Comparison of ENCODE assay signal across 29 cellular contexts in genomic region chr14:68337279-68337678, GRCh38.
DNase-seq lines count a peak whose midpoint lies in the region; ATAC-seq, FAIRE-seq and TF ChIP-seq lines count a peak whose summit lies in the region.
"Had no signal": no experiment of that assay in that cellular context is flagged by ENCODE, and none has a peak within 500 bp of the region (broad histone marks: within the 10 kb centered on the region; RNA-seq: fewer than 3 reads in every experiment).

No MANE protein-coding gene starts in this region.

- H3K27ac ChIP-seq in BLaER1 treated with 17β-estradiol and CSF1 and Interleukin-3, amounts not matched to agents 10 nM and 100 nM = peak overlapping the region in 9 of 11 experiments; percentile 15 to 65 (median 48); a peak in 16 of 22 replicates
- H3K27ac ChIP-seq: breast epithelium, C4-2B, left ventricle myocardium inferior, ovary, Peyer's patch, transverse colon had no signal

- H3K9ac ChIP-seq in BLaER1 treated with 17β-estradiol and CSF1 and Interleukin-3, amounts not matched to agents 10 nM and 100 nM = peak overlapping the region in 6 of 11 experiments; percentile 23 to 48 (median 30); a peak in 10 of 22 replicates

- H3K9me3 ChIP-seq in BLaER1 treated with 17β-estradiol and CSF1 and Interleukin-3, amounts not matched to agents 10 nM and 100 nM (replicated peaks in 1 of 11) = peaks cover 0 to 15% (median 7%) of the 10 kb centered on the region in 11 experiments; a peak in 10 of 22 replicates
- H3K9me3 ChIP-seq: breast epithelium, left ventricle myocardium inferior, ovary, Peyer's patch, transverse colon had no signal

- H3K9me3 Mint-ChIP-seq in neural crest cell = no peaks in the 10 kb centered on the region
- H3K9me3 Mint-ChIP-seq: activated CD4-positive, alpha-beta memory T cell treated with anti-CD3 and anti-CD28 coated beads, Interleukin-2, amount 10 ng/mL, durations not matched to agents 7 days and 5 days; activated naive CD4-positive, alpha-beta T cell treated with anti-CD3 and anti-CD28 coated beads, Interleukin-2, amount 50 U/mL, for 24 hours; activated T-helper 17 cell treated with anti-CD3 and anti-CD28 coated beads, Interleukin-2, amount 50 U/mL, for 72 hours; naive thymus-derived CD4-positive, alpha-beta T cell had no signal

- H3K4me3 Mint-ChIP-seq in neural crest cell = no peak overlapping the region
- H3K4me3 Mint-ChIP-seq: activated CD4-positive, alpha-beta memory T cell treated with anti-CD3 and anti-CD28 coated beads, Interleukin-2, amount 10 ng/mL, durations not matched to agents 7 days and 5 days; activated naive CD4-positive, alpha-beta T cell treated with anti-CD3 and anti-CD28 coated beads, Interleukin-2, amount 50 U/mL, for 24 hours; activated T-helper 17 cell treated with anti-CD3 and anti-CD28 coated beads, Interleukin-2, amount 50 U/mL, for 72 hours; naive thymus-derived CD4-positive, alpha-beta T cell had no signal

- no peaks in the 10 kb centered on the region for H4K20me1 ChIP-seq in BLaER1 treated with 17β-estradiol and CSF1 and Interleukin-3, amounts not matched to agents 10 nM and 100 nM

- H3K36me3 Mint-ChIP-seq in neural crest cell (ENCODE audit: low read depth) = no peaks in the 10 kb centered on the region

- H3K4me2 ChIP-seq in BLaER1 treated with 17β-estradiol and CSF1 and Interleukin-3, amounts not matched to agents 10 nM and 100 nM = peak overlapping the region; percentile 65 to 87 (median 75)

- no peak for TF ChIP-seq CTCF in neural crest cell (conservative IDR thresholded peaks at IDR 0.05)

- no peaks in the 10 kb centered on the region for H3K27me3 Mint-ChIP-seq in neural crest cell (ENCODE audit: low read depth)
- H3K27me3 Mint-ChIP-seq: activated CD4-positive, alpha-beta memory T cell treated with anti-CD3 and anti-CD28 coated beads, Interleukin-2, amount 10 ng/mL, durations not matched to agents 7 days and 5 days; activated naive CD4-positive, alpha-beta T cell treated with anti-CD3 and anti-CD28 coated beads, Interleukin-2, amount 50 U/mL, for 24 hours; activated T-helper 17 cell treated with anti-CD3 and anti-CD28 coated beads, Interleukin-2, amount 50 U/mL, for 72 hours; IgD-negative memory B cell; naive thymus-derived CD4-positive, alpha-beta T cell had no signal

- H3K36me3 ChIP-seq in BLaER1 treated with 17β-estradiol and CSF1 and Interleukin-3, amounts not matched to agents 10 nM and 100 nM = no peaks in the 10 kb centered on the region
- H3K36me3 ChIP-seq: breast epithelium, left ventricle myocardium inferior, ovary, Peyer's patch, transverse colon had no signal

- DNase-seq in HTR-8/SVneo (ENCODE audit: insufficient read length, low spot score) (no peak), RPMI8226 (peak; percentile 3), neural crest cell (ENCODE audit: low read depth, low spot score) (no peak), NCI-H1436 treated with DMSO at 0.1 percent for 48 hours (lab: John Stamatoyannopoulos, UW) (no peak)
- DNase-seq: ACHN; activated CD4-positive, alpha-beta memory T cell treated with anti-CD3 and anti-CD28 coated beads, Interleukin-2, amount 10 ng/mL, durations not matched to agents 7 days and 5 days; Calu3; DMS79 treated with DMSO at 0.1 percent for 48 hours; left ventricle myocardium inferior; naive thymus-derived CD4-positive, alpha-beta T cell; NCI-H1436; NCI-H510A; ovary; Peyer's patch; retina; SIG-M5; stimulated activated CD4-positive, alpha-beta T cell treated with anti-CD3 and anti-CD28 coated beads, Interleukin-2, amount 100 ng/mL, for 24 hours; transverse colon had no signal

- H3K4me1 Mint-ChIP-seq in neural crest cell = peaks cover 36% of the 10 kb centered on the region

- H3K4me1 ChIP-seq in BLaER1 treated with 17β-estradiol and CSF1 and Interleukin-3, amounts not matched to agents 10 nM and 100 nM = peaks cover 43 to 78% (median 61%) of the 10 kb centered on the region in 10 experiments
- H3K4me1 ChIP-seq: breast epithelium, Peyer's patch had no signal

- H3K4me3 ChIP-seq in BLaER1 treated with 17β-estradiol and CSF1 and Interleukin-3, amounts not matched to agents 10 nM and 100 nM = peak overlapping the region in 1 of 10 experiments; percentile 18; a peak in 3 of 20 replicates
- H3K4me3 ChIP-seq: breast epithelium, left ventricle myocardium inferior, ovary, Peyer's patch, transverse colon had no signal

- ATAC-seq in HG03108 (IDR thresholded peaks at IDR 0.05; ENCODE audit: unreplicated experiment) (no peak), GM21515 (IDR thresholded peaks at IDR 0.05; ENCODE audit: unreplicated experiment) (no peak), HG03280 (IDR thresholded peaks at IDR 0.05; ENCODE audit: unreplicated experiment) (no peak)
- ATAC-seq: activated T-helper 17 cell treated with anti-CD3 and anti-CD28 coated beads, Interleukin-2, amount 50 U/mL, for 72 hours; naive thymus-derived CD4-positive, alpha-beta T cell had no signal

- H3K27me3 ChIP-seq in BLaER1 treated with 17β-estradiol and CSF1 and Interleukin-3, amounts not matched to agents 10 nM and 100 nM = no peaks in the 10 kb centered on the region
- H3K27me3 ChIP-seq: breast epithelium, ovary, Peyer's patch, transverse colon had no signal

- peak; percentile 91 for FAIRE-seq in HTR-8/SVneo (lab: Jason Lieb, UNC)
- FAIRE-seq: H1, islet of Langerhans had no signal

- peak overlapping the region; percentile 55 for H3K27ac Mint-ChIP-seq in neural crest cell (ENCODE audit: unreplicated experiment)
- H3K27ac Mint-ChIP-seq: activated CD4-positive, alpha-beta memory T cell treated with anti-CD3 and anti-CD28 coated beads, Interleukin-2, amount 10 ng/mL, durations not matched to agents 7 days and 5 days; activated naive CD4-positive, alpha-beta T cell treated with anti-CD3 and anti-CD28 coated beads, Interleukin-2, amount 50 U/mL, for 24 hours; activated T-helper 17 cell treated with anti-CD3 and anti-CD28 coated beads, Interleukin-2, amount 50 U/mL, for 72 hours had no signal
